In the genomic region with DNA sequence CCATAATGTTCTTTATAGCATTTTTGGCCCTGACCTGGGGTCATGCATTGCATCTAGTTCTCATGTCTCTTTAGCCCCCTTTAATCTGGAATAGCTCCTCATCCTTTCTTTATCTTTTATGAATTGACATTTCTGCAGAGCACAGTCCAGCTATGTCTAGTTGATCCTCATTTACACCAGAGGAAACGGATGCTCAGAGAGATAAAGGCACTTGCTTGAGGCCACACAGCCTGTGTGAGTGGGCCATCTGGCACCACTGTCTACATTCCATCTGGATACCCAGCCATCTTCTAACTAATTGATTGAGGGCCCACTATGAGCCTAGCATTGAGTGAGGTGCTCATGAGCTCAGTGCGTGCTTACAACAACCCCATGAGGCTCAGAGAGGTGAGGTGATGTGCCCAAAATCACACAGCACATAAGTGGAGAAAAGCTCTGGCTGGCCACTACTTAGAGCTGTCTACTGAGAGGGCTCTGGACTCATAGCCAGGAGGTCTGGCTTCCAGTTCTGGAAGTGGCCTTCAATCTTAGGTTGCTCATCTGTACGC, we compare ENCODE assay signal across 17 cellular contexts. TPM values are rescaled to one million over a fixed set of nuclear protein-coding genes. Genes with fewer than 3 reads are reported as not detected.
A peak's percentile ranks its signal among the peaks of the same experiment; 100 is the strongest.
DNase-seq lines count a peak whose midpoint lies in the region; ATAC-seq and TF ChIP-seq lines count a peak whose summit lies in the region.
"Had no signal": no experiment of that assay in that cellular context is flagged by ENCODE, and none has a peak within 500 bp of the region (broad histone marks: within the 10 kb centered on the region; RNA-seq: fewer than 3 reads in every experiment).

No MANE protein-coding gene starts in this region.

- H3K9me3 Mint-ChIP-seq in glutamatergic neuron (ENCODE audit: unreplicated experiment) (peaks cover 19% of the 10 kb centered on the region), Caco-2 (ENCODE audit: unreplicated experiment) (no peaks in the 10 kb centered on the region), type B pancreatic cell (no peaks in the 10 kb centered on the region)

- H3K27me3 ChIP-seq in SK-N-SH (ENCODE audit: insufficient read depth) (peaks cover 5% of the 10 kb centered on the region; the same call in 1 of the 2 replicates), sigmoid colon (peaks cover 31 to 73% (median 59%) of the 10 kb centered on the region in 3 donors), Caco-2 (replicated peaks; ENCODE audit: control insufficient read depth, insufficient read depth, low read length) (no peaks in the 10 kb centered on the region)

- no peak for TF ChIP-seq POLR2A in sigmoid colon (IDR thresholded peaks at IDR 0.05)

- TF ChIP-seq EP300 in SK-N-SH (IDR thresholded peaks at IDR 0.05; ENCODE audit: borderline replicate concordance in 1 of 2, low read depth in 1 of 2, low read length in 1 of 2): no peak
- TF ChIP-seq EP300 in sigmoid colon (IDR thresholded peaks at IDR 0.05): no peak

- ATAC-seq in SK-N-SH treated with all-trans-retinoic acid at 6 μM for 48 hours: no peak
- ATAC-seq: GM12878, HCT116 had no signal

- no peak overlapping the region for H3K4me2 ChIP-seq in SK-N-SH
- H3K4me2 ChIP-seq: BLaER1 had no signal

- H3K4me1 ChIP-seq in SK-N-SH (ENCODE audit: control insufficient read depth in 1 of 2, insufficient read depth in 2 of 2, low read depth in 1 of 2, low read length in 1 of 2) (peaks cover 0 to 8% of the 10 kb centered on the region in 2 experiments; a peak in 2 of 4 replicates), sigmoid colon (peaks cover 0 to 24% (median 22%) of the 10 kb centered on the region in 4 donors), Caco-2 (no peaks in the 10 kb centered on the region)

- H3K79me2 ChIP-seq in SK-N-SH (ENCODE audit: insufficient read depth): no peaks in the 10 kb centered on the region

- H4K20me1 ChIP-seq in SK-N-SH (ENCODE audit: insufficient read depth): 0 out of 2 replicates have a peak, but pooled peaks cover 4% of the 10 kb centered on the region

- H3K36me3 ChIP-seq in SK-N-SH (replicated peaks in 1 of 2; ENCODE audit: control insufficient read depth in 1 of 2, insufficient read depth in 2 of 2, low read length in 1 of 2) (no peaks in the 10 kb centered on the region), sigmoid colon (no peaks in the 10 kb centered on the region), Caco-2 (ENCODE audit: control insufficient read depth, insufficient read depth, low read length) (no peaks in the 10 kb centered on the region)

- no peak for TF ChIP-seq CTCF in SK-N-SH (IDR thresholded peaks at IDR 0.05)
- no peak for TF ChIP-seq CTCF in glutamatergic neuron (IDR thresholded peaks at IDR 0.05; ENCODE audit: partially characterized antibody, unreplicated experiment)
- no peak for TF ChIP-seq CTCF in sigmoid colon (IDR thresholded peaks at IDR 0.05)
- TF ChIP-seq CTCF in Caco-2 (IDR thresholded peaks at IDR 0.05; ENCODE audit: insufficient read depth in 1 of 2, low read depth in 1 of 2, low read length in 1 of 2, severe bottlenecking in 1 of 2, unreplicated experiment in 1 of 2): no peak
- TF ChIP-seq CTCF in type B pancreatic cell (conservative IDR thresholded peaks at IDR 0.05): no peak

- CTCF ChIA-PET in SK-N-SH (lab: Yijun Ruan, JAX): interaction anchor here (1.0 to 9.0 kb wide), 8 partner anchors 9 to 206 kb away, joined by 3 to 46 read pairs (median 4); a partner anchor contains a TSS
- CTCF ChIA-PET in Caco-2 (lab: Charles Lee): interaction anchor here (0.5 kb wide), 1 partner anchor 98 kb away, joined by 3 read pairs; no protein-coding TSS in a partner anchor

- H3K9ac ChIP-seq in SK-N-SH: no peak overlapping the region
- H3K9ac ChIP-seq: BLaER1, GM23248 had no signal

- no peak for TF ChIP-seq RAD21 in SK-N-SH (IDR thresholded peaks at IDR 0.05; ENCODE audit: low read length)

- H3K36me3 Mint-ChIP-seq in glutamatergic neuron (ENCODE audit: unreplicated experiment) (peaks cover 7% of the 10 kb centered on the region), Caco-2 (ENCODE audit: insufficient read depth, unreplicated experiment) (peaks cover 6% of the 10 kb centered on the region), type B pancreatic cell (no peaks in the 10 kb centered on the region)

- DNase-seq in SK-N-SH: peak; percentile 60
- DNase-seq in RKO (ENCODE audit: low spot score): peak; percentile 51
- no peak for DNase-seq in glutamatergic neuron
- DNase-seq in sigmoid colon: peak; percentile 4
- DNase-seq in NCI-H510A (lab: John Stamatoyannopoulos, UW): no peak
- no peak for DNase-seq in Caco-2
- no peak for DNase-seq in type B pancreatic cell (ENCODE audit: extremely low spot score, unreplicated experiment)
- DNase-seq: 8988T; AML-193; CD8-positive, alpha-beta memory T cell; GM23248 had no signal

- H3K27ac ChIP-seq in SK-N-SH (ENCODE audit: low read depth in 2 of 2, low read length in 1 of 2) (no peak overlapping the region), sigmoid colon (no peak overlapping the region)
- H3K27ac ChIP-seq: BLaER1, GM23248, HL-60 had no signal

- H3K9me2 ChIP-seq in SK-N-SH: no peaks in the 10 kb centered on the region

- H3K27ac Mint-ChIP-seq in glutamatergic neuron (ENCODE audit: unreplicated experiment): peak overlapping the region; percentile 55
- H3K27ac Mint-ChIP-seq in Caco-2 (ENCODE audit: unreplicated experiment): no peak overlapping the region
- no peak overlapping the region for H3K27ac Mint-ChIP-seq in type B pancreatic cell
- H3K27ac Mint-ChIP-seq: CD8-positive, alpha-beta memory T cell had no signal

- H3K4me3 Mint-ChIP-seq in glutamatergic neuron (ENCODE audit: unreplicated experiment): peak overlapping the region; percentile 47
- H3K4me3 Mint-ChIP-seq in Caco-2 (ENCODE audit: unreplicated experiment): no peak overlapping the region
- no peak overlapping the region for H3K4me3 Mint-ChIP-seq in type B pancreatic cell

- intact Hi-C loops in sigmoid colon (cut with DNase I) (no loop called here), Caco-2 (cut with micrococcal nuclease; ENCODE audit: unreplicated experiment) (no loop called here)

- H3K9me3 ChIP-seq in SK-N-SH (no peaks in the 10 kb centered on the region), sigmoid colon (no peaks in the 10 kb centered on the region), Caco-2 (no peaks in the 10 kb centered on the region)
- H3K9me3 ChIP-seq: BLaER1 had no signal

- H3K4me3 ChIP-seq in SK-N-SH (ENCODE audit: low read depth in 2 of 2, low read length in 1 of 2) (no peak overlapping the region), sigmoid colon (no peak overlapping the region), Caco-2 (ENCODE audit: low read depth, low read length) (no peak overlapping the region)
- H3K4me3 ChIP-seq: BLaER1, GM12878, GM23248 had no signal

- no TSS peak for BruUV-seq in Caco-2 (replicated peaks; lab: Mats Ljungman, UMichigan)

- H3K4me1 Mint-ChIP-seq in glutamatergic neuron (ENCODE audit: low read depth, unreplicated experiment) (peaks cover 41% of the 10 kb centered on the region), Caco-2 (ENCODE audit: low read depth, unreplicated experiment) (peaks cover 8% of the 10 kb centered on the region), type B pancreatic cell (ENCODE audit: unreplicated experiment) (peaks cover 20% of the 10 kb centered on the region)

- H2AFZ ChIP-seq in SK-N-SH (ENCODE audit: low read depth): no peak overlapping the region
- H2AFZ ChIP-seq: GM23248 had no signal

- 56% methylated on average over 2 of the region's 3 CpGs for WGBS in SK-N-SH (ENCODE audit: low lambda C conversion rate)
- WGBS in sigmoid colon, 2 donors: 90 to 96% methylated on average over 3 of the region's 3 CpGs

- peaks cover 4% of the 10 kb centered on the region for H3F3A ChIP-seq in SK-N-SH (replicated peaks; ENCODE audit: insufficient read depth)

- H3K27me3 Mint-ChIP-seq in glutamatergic neuron (ENCODE audit: unreplicated experiment) (peaks cover 10% of the 10 kb centered on the region), Caco-2 (ENCODE audit: insufficient read depth, unreplicated experiment) (peaks cover 3% of the 10 kb centered on the region), type B pancreatic cell (peaks cover 67% of the 10 kb centered on the region)

- POLR2A ChIA-PET in SK-N-SH (lab: Yijun Ruan, JAX): interaction anchor here (0.9 kb wide), 1 partner anchor 40 kb away, joined by 4 read pairs; no protein-coding TSS in a partner anchor
- POLR2A ChIA-PET in Caco-2 (lab: Charles Lee): no interaction called here

TF ChIP-seq in SK-N-SH, 30 proteins besides CTCF, POLR2A, EP300 and RAD21:
- TF ChIP-seq RFX5 (IDR thresholded peaks at IDR 0.05; ENCODE audit: low read length) (no peak), RCOR1 (IDR thresholded peaks at IDR 0.05; ENCODE audit: low read length) (0 out of 2 replicates have a peak, but pooled peaks have one; percentile 54)

TF ChIP-seq in SK-N-SH treated with all-trans-retinoic acid at 6 μM for 48 hours, 23 proteins besides CTCF, POLR2A, EP300 and RAD21 (continues in another document):
- TF ChIP-seq ARNTL (CRISPR knock-in tag; IDR thresholded peaks at IDR 0.05; ENCODE audit: borderline replicate concordance, low read depth) (no peak), CSDC2 (CRISPR knock-in tag; IDR thresholded peaks at IDR 0.05) (no peak), PPARA (CRISPR knock-in tag; IDR thresholded peaks at IDR 0.05; ENCODE audit: borderline replicate concordance) (no peak), ISL1 (CRISPR knock-in tag; IDR thresholded peaks at IDR 0.05) (no peak)

RNA-seq across cellular contexts. Expression of a gene that starts 3.5 kb away (rescaled TPM):
- polyA plus RNA-seq in SK-N-SH (2012; rRNA removed) (not detected in 2 replicates), sigmoid colon (1 to 10 TPM; 1.2 to 1.9 (median 1.8) TPM)
- 0.01 and 0.14 TPM in 2 replicates for polyA plus RNA-seq in SK-N-SH (2012; cell fraction: cytosol; rRNA removed)
- 0.14 and 0.27 TPM in 2 replicates for polyA plus RNA-seq in SK-N-SH (2012; cell fraction: nucleus; rRNA removed)
- total RNA-seq in glutamatergic neuron (ENCODE audit: unreplicated experiment) (156 TPM), sigmoid colon (not detected), Caco-2 (2022) (0.53 TPM in 1 of 2 replicates, not detected in the other), type B pancreatic cell (ENCODE audit: low replicate concordance) (1.0 and 2.0 TPM in 2 replicates)
- total RNA-seq: CD8-positive, alpha-beta memory T cell; Daoy; GM12878; GM23248 had no signal
- polyA plus RNA-seq: CD8-positive, alpha-beta memory T cell; GM23248 had no signal

RNA-seq across cellular contexts. Expression of a gene that starts 11.4 kb away (rescaled TPM):
- polyA plus RNA-seq in SK-N-SH (2012; rRNA removed): 54.5 and 66.6 TPM in 2 replicates
- 26.6 and 45.6 TPM in 2 replicates for polyA plus RNA-seq in SK-N-SH (2012; cell fraction: cytosol; rRNA removed)
- polyA plus RNA-seq in SK-N-SH (2012; cell fraction: nucleus; rRNA removed): 21.9 and 32.8 TPM in 2 replicates
- total RNA-seq in glutamatergic neuron (ENCODE audit: unreplicated experiment): 9.9 TPM
- total RNA-seq in sigmoid colon: 100 to 1,000 TPM in 1 of 4 donors, 10 to 100 TPM in 3; 47.4 to 135 (median 57.9) TPM
- 100 to 1,000 TPM; 699 to 799 (median 707) TPM for polyA plus RNA-seq in sigmoid colon
- 48.1 and 50.1 TPM in 2 replicates for total RNA-seq in Caco-2 (2022)
- total RNA-seq in type B pancreatic cell (ENCODE audit: low replicate concordance): 42.1 and 129 TPM in 2 replicates
- polyA plus RNA-seq: CD8-positive, alpha-beta memory T cell had no signal

RNA-seq across cellular contexts. Expression of a gene that starts 19.1 kb away (rescaled TPM):
- 0.59 and 0.94 TPM in 2 replicates for polyA plus RNA-seq in SK-N-SH (2012; rRNA removed)
- 0.66 and 1.00 TPM in 2 replicates for polyA plus RNA-seq in SK-N-SH (2012; cell fraction: cytosol; rRNA removed)
- 2.2 and 2.5 TPM in 2 replicates for polyA plus RNA-seq in SK-N-SH (2012; cell fraction: nucleus; rRNA removed)
- 743 TPM for total RNA-seq in glutamatergic neuron (ENCODE audit: unreplicated experiment)
- total RNA-seq in sigmoid colon: 10 to 100 TPM in 1 of 4 donors, 1 to 10 TPM in 1, under 1 TPM in 2; 0.41 to 10.2 (median 1.6) TPM
- polyA plus RNA-seq in sigmoid colon: 1 to 10 TPM in 1 of 3 donors, under 1 TPM in 1, not detected in 1; 0.20 to 1.2 TPM
- 0.67 and 1.1 TPM in 2 replicates for total RNA-seq in Caco-2 (2022)
- total RNA-seq in type B pancreatic cell (ENCODE audit: low replicate concordance): 20.0 and 49.9 TPM in 2 replicates
- total RNA-seq: CD8-positive, alpha-beta memory T cell; GM12878; GM23248 had no signal

Comparison
In these comparisons a context has a peak if more than half of its experiments do, and no peak if none do; other contexts are left out.
1. DNase-seq: peak in SK-N-SH (single experiment), RKO (single experiment) and sigmoid colon (single experiment); none in glutamatergic neuron (single experiment), NCI-H510A (single experiment), Caco-2 (0 of 2) and type B pancreatic cell (single experiment).
2. RNA of a gene that starts 3.5 kb away (total RNA-seq): 156 TPM in glutamatergic neuron (single experiment); 1.0 to 2.0 TPM in type B pancreatic cell, 0.53 TPM in Caco-2 and not detected in sigmoid colon; every median in the first group is over 10 times any median in the second.
3. RNA of a gene that starts 19.1 kb away (total RNA-seq): 743 TPM in glutamatergic neuron (single experiment); 20.0 to 49.9 TPM in type B pancreatic cell, 0.41 to 10.2 TPM in sigmoid colon and 0.67 to 1.1 TPM in Caco-2; every median in the first group is over 10 times any median in the second.